ENCODE assay signal across 23 cellular contexts in genomic region chr17:65097110-65097509, GRCh38.
"Had no signal": no experiment of that assay in that cellular context is flagged by ENCODE, and none has a peak within 500 bp of the region (broad histone marks: within the 10 kb centered on the region; RNA-seq: fewer than 3 reads in every experiment).

No MANE protein-coding gene starts in this region.

- H3K27me3 ChIP-seq: esophagus squamous epithelium, heart right ventricle, stomach, thyroid gland had no signal

- H3K9me3 Mint-ChIP-seq: effector memory CD8-positive, alpha-beta T cell; naive thymus-derived CD8-positive, alpha-beta T cell; stimulated activated effector memory CD8-positive, alpha-beta T cell treated with anti-CD3 and anti-CD28 coated beads, Interleukin-12 subunit alpha, Interleukin-12 subunit beta, amount 100 ng/mL, for 72 hours; type B pancreatic cell had no signal

- H3K36me3 Mint-ChIP-seq: naive thymus-derived CD8-positive, alpha-beta T cell; type B pancreatic cell had no signal

- H2AFZ ChIP-seq: parathyroid adenoma had no signal

- DNase-seq: cortex of kidney; effector memory CD8-positive, alpha-beta T cell; erythroblast; esophagus squamous epithelium; foreskin melanocyte; glutamatergic neuron; heart right ventricle; hippocampal formation; kidney glomerular epithelial cell; left ventricle myocardium superior; lower lobe of right lung; naive thymus-derived CD8-positive, alpha-beta T cell; nephron progenitor cell; stimulated activated CD4-positive, alpha-beta T cell treated with anti-CD3 and anti-CD28 coated beads, Interleukin-2, amount 100 ng/mL, for 24 hours; stimulated activated CD4-positive, alpha-beta T cell treated with anti-CD3 and anti-CD28 coated beads, Interleukin-4, amount 100 ng/mL, for 24 hours; stimulated activated naive CD4-positive, alpha-beta T cell treated with Interleukin-2 at 50 U/mL for 16 hours; stomach; thyroid gland had no signal

- H3K27ac ChIP-seq: esophagus squamous epithelium, heart right ventricle, lower lobe of right lung, parathyroid adenoma, stomach, thyroid gland had no signal

- H3K4me3 ChIP-seq: esophagus squamous epithelium, heart right ventricle, lower lobe of right lung, stomach, thyroid gland had no signal

- H3K27ac Mint-ChIP-seq: effector memory CD8-positive, alpha-beta T cell; nephron progenitor cell; progenitor cell of endocrine pancreas; stimulated activated effector memory CD8-positive, alpha-beta T cell treated with anti-CD3 and anti-CD28 coated beads, Interleukin-12 subunit alpha, Interleukin-12 subunit beta, amount 100 ng/mL, for 72 hours; type B pancreatic cell had no signal

- ATAC-seq: effector memory CD8-positive, alpha-beta T cell; heart right ventricle; left ventricle myocardium superior; lower lobe of right lung; naive thymus-derived CD8-positive, alpha-beta T cell; sciatic nerve; stimulated activated effector memory CD8-positive, alpha-beta T cell treated with anti-CD3 and anti-CD28 coated beads, Interleukin-12 subunit alpha, Interleukin-12 subunit beta, amount 100 ng/mL, for 72 hours had no signal

- H3K36me3 ChIP-seq: esophagus squamous epithelium, heart right ventricle, lower lobe of right lung, stomach, thyroid gland had no signal

- H3K27me3 Mint-ChIP-seq: effector memory CD8-positive, alpha-beta T cell; naive thymus-derived CD8-positive, alpha-beta T cell; type B pancreatic cell had no signal

- H3K4me3 Mint-ChIP-seq: effector memory CD8-positive, alpha-beta T cell; naive thymus-derived CD8-positive, alpha-beta T cell; nephron progenitor cell; stimulated activated effector memory CD8-positive, alpha-beta T cell treated with anti-CD3 and anti-CD28 coated beads, Interleukin-12 subunit alpha, Interleukin-12 subunit beta, amount 100 ng/mL, for 72 hours; type B pancreatic cell had no signal

- H3K9me3 ChIP-seq: esophagus squamous epithelium, heart right ventricle, lower lobe of right lung, stomach, thyroid gland had no signal

- H3K9ac ChIP-seq: parathyroid adenoma had no signal
